In the genomic region with DNA sequence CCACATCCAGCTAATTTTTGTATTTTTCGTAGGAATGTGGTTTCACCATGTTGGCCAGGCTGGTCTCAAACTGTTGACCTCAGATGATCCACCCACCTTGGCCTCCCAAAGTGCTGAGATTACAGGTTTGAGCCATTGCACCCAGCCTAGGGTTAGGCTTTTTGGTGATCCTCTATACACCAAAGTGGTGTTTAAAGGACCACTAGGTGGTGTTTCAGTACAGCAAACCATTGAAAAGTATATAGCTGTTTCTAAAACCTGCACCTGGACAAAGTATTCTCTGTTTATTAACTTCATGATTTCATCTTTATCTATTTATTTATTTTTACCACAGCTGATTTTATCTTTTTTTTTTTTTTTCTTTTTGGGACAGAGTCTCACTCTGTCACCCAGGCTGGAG, we compare ENCODE assay signal across 11 cellular contexts.
DNase-seq lines count a peak whose midpoint lies in the region; ATAC-seq, FAIRE-seq and TF ChIP-seq lines count a peak whose summit lies in the region.
"Had no signal": no experiment of that assay in that cellular context is flagged by ENCODE, and none has a peak within 500 bp of the region (broad histone marks: within the 10 kb centered on the region; RNA-seq: fewer than 3 reads in every experiment).

No MANE protein-coding gene starts in this region.

- no peak overlapping the region for H2AFZ ChIP-seq in HepG2 (ENCODE audit: low read length)

- H3K4me2 ChIP-seq in HepG2 (ENCODE audit: low read depth, low read length), result no peak overlapping the region

- no peak for TF ChIP-seq RAD21 in HepG2 (CRISPR knock-in tag; IDR thresholded peaks at IDR 0.05)

- 57% methylated on average over 1 of the region's 1 CpG for WGBS in HepG2 (ENCODE audit: low lambda C conversion rate)

- peak; percentile 54 for FAIRE-seq in HepG2 (lab: Jason Lieb, UNC)

- ATAC-seq in HG02642 (IDR thresholded peaks at IDR 0.05; ENCODE audit: poor library complexity, unreplicated experiment) (peak; percentile 44), HepG2 (peak; percentile 89), GM21825 (IDR thresholded peaks at IDR 0.05; ENCODE audit: unreplicated experiment) (no peak)

- DNase-seq in ELR (ENCODE audit: low read depth) (peak; percentile 33), HepG2 (ENCODE audit: low spot score) (peak; percentile 24), NCI-H1092 treated with DMSO at 0.1 percent for 48 hours (lab: John Stamatoyannopoulos, UW) (no peak), T1000 (lab: John Stamatoyannopoulos, UW) (no peak)
- DNase-seq in effector CD8-positive, alpha-beta T cell (lab: John Stamatoyannopoulos, UW), result no peak
- DNase-seq: stomach, T-helper 1 cell had no signal

- CTCF ChIA-PET in HepG2 (lab: Yijun Ruan, JAX; ENCODE audit: low intra/inter-chr PET ratio, low total read pairs), result no interaction called here

- TF ChIP-seq EP300 in HepG2 (IDR thresholded peaks at IDR 0.05; ENCODE audit: low read depth in 2 of 2, low read length in 2 of 2) (no peak), HepG2 (CRISPR knock-in tag; IDR thresholded peaks at IDR 0.05; ENCODE audit: borderline replicate concordance) (no peak)

- intact Hi-C loops in HepG2 (cut with micrococcal nuclease; ENCODE audit: unreplicated experiment), result no loop called here

- POLR2A ChIA-PET in HepG2 (lab: Yijun Ruan, JAX), result no interaction called here

- TF ChIP-seq CTCF in VCaP (conservative IDR thresholded peaks at IDR 0.05) (peak; percentile 62), HepG2 (CRISPR knock-in tag; IDR thresholded peaks at IDR 0.05) (peak; percentile 61)

- no TSS peak for BruUV-seq in HepG2 (replicated peaks; lab: Mats Ljungman, UMichigan)

- H3K27me3 ChIP-seq in HepG2 (ENCODE audit: control insufficient read depth in 1 of 2, insufficient read depth in 2 of 2, low read length in 2 of 2), result no peaks in the 10 kb centered on the region
- H3K27me3 ChIP-seq: right atrium auricular region, stomach had no signal

- no peaks in the 10 kb centered on the region for H3K9me3 ChIP-seq in HepG2 (ENCODE audit: low read length)
- H3K9me3 ChIP-seq: right atrium auricular region, stomach had no signal

- H3K27ac ChIP-seq in VCaP (no peak overlapping the region), HepG2 (ENCODE audit: extremely low read length, insufficient read depth, low read length) (no peak overlapping the region)
- H3K27ac ChIP-seq: right atrium auricular region, stomach had no signal

- no peak for TF ChIP-seq POLR2A in HepG2 (IDR thresholded peaks at IDR 0.05; ENCODE audit: insufficient read depth in 1 of 2, low read depth in 2 of 2, low read length in 2 of 2)

- H3K4me3 ChIP-seq in HepG2 (replicated peaks in 1 of 3; ENCODE audit: insufficient read depth in 1 of 3, low read depth in 2 of 3, low read length in 3 of 3), result no peak overlapping the region
- H3K4me3 ChIP-seq: right atrium auricular region, stomach had no signal

- no peaks in the 10 kb centered on the region for H3K4me1 ChIP-seq in HepG2 (ENCODE audit: insufficient read depth, low read length)
- H3K4me1 ChIP-seq: right atrium auricular region had no signal

- no peaks in the 10 kb centered on the region for H3K36me3 ChIP-seq in HepG2 (replicated peaks in 1 of 2; ENCODE audit: control insufficient read depth in 1 of 2, insufficient read depth in 2 of 2, low read length in 2 of 2)

- no peak overlapping the region for H3K9ac ChIP-seq in HepG2 (ENCODE audit: insufficient read depth, low read depth, low read length)

- in situ Hi-C loops in HepG2 (cut with HindIII; ENCODE audit: extremely low pct_ligation_motif_present, low pct_unique_long_range_greater_than_20kb), result no loop called here

- 0 out of 2 replicates have a peak, but pooled peaks cover 2% of the 10 kb centered on the region for H4K20me1 ChIP-seq in HepG2 (ENCODE audit: insufficient read depth, low read length)

- no peaks in the 10 kb centered on the region for H3K79me2 ChIP-seq in HepG2 (ENCODE audit: insufficient read depth, low read length)

TF ChIP-seq in HepG2, 621 proteins besides CTCF, POLR2A, EP300 and RAD21:
- TF ChIP-seq STAG1 (CRISPR knock-in tag; IDR thresholded peaks at IDR 0.05) (peak; percentile 63), ZFP1 (CRISPR knock-in tag; IDR thresholded peaks at IDR 0.05) (no peak), SMC3 (IDR thresholded peaks at IDR 0.05; ENCODE audit: low read length) (0 out of 2 replicates have a peak, but pooled peaks have one; percentile 2), ZNF552 (CRISPR knock-in tag; IDR thresholded peaks at IDR 0.05; ENCODE audit: borderline replicate concordance) (no peak), BORCS8-MEF2B (CRISPR knock-in tag; IDR thresholded peaks at IDR 0.05) (no peak), ZNF326 (CRISPR knock-in tag; IDR thresholded peaks at IDR 0.05; ENCODE audit: borderline replicate concordance) (no peak), TSC22D2 (CRISPR knock-in tag; IDR thresholded peaks at IDR 0.05; ENCODE audit: borderline replicate concordance) (no peak)
- TF ChIP-seq, protein P1, sequence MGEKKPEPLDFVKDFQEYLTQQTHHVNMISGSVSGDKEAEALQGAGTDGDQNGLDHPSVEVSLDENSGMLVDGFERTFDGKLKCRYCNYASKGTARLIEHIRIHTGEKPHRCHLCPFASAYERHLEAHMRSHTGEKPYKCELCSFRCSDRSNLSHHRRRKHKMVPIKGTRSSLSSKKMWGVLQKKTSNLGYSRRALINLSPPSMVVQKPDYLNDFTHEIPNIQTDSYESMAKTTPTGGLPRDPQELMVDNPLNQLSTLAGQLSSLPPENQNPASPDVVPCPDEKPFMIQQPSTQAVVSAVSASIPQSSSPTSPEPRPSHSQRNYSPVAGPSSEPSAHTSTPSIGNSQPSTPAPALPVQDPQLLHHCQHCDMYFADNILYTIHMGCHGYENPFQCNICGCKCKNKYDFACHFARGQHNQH (CRISPR knock-in tag; IDR thresholded peaks at IDR 0.05), result no peak

Comparison
In these comparisons a context has a peak if more than half of its experiments do, and no peak if none do; other contexts are left out.
1. DNase-seq: peak in ELR (single experiment) and HepG2 (single experiment); none in NCI-H1092 treated with DMSO at 0.1 percent for 48 hours (single experiment), T1000 (single experiment) and effector CD8-positive, alpha-beta T cell (single experiment).